ENCODE assay signal across 26 cellular contexts in the genomic region with DNA sequence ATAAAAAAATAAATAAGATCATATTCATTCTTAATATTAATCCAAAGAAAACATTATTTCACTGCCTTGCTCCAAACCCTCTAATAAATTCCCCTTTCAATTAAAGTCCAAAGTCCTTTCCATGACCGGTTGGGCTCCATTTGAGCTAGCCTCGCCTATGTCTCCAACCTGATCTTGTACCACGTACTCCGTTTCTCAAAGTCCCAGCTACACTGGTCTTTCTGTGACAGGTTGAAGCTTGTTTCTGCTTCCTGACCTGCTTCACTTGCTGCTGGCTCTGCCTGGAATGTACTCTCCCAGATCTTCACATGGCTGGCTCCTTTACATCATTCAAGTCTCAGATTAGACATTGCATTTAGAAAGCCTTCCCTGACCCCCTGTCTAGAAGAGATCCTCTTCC. TPM values are rescaled to one million over a fixed set of nuclear protein-coding genes. Genes with fewer than 3 reads are reported as not detected.
DNase-seq lines count a peak whose midpoint lies in the region; ATAC-seq and TF ChIP-seq lines count a peak whose summit lies in the region.
"Had no signal": no experiment of that assay in that cellular context is flagged by ENCODE, and none has a peak within 500 bp of the region (broad histone marks: within the 10 kb centered on the region; RNA-seq: fewer than 3 reads in every experiment).

No MANE protein-coding gene starts in this region.

- no peak for TF ChIP-seq POLR2A in stomach (IDR thresholded peaks at IDR 0.05)

- 27 to 59% (median 45%) methylated on average over 4 of the region's 4 CpGs for WGBS in stomach, 5 donors

- peaks cover 8 to 40% (median 32%) of the 10 kb centered on the region in 4 donors for H3K36me3 ChIP-seq in stomach

- H3K27ac ChIP-seq in VCaP (peak overlapping the region; percentile 43), stomach (peak overlapping the region in 1 of 5 donors; percentile 10)
- H3K27ac ChIP-seq: HL-60, parathyroid adenoma, right lobe of liver, suprapubic skin had no signal

- no peaks in the 10 kb centered on the region for H3K9me3 ChIP-seq in stomach
- H3K9me3 ChIP-seq: right lobe of liver, suprapubic skin had no signal

- peaks cover 0 to 5% (median 0%) of the 10 kb centered on the region in 4 donors for H3K4me1 ChIP-seq in stomach
- H3K4me1 ChIP-seq: parathyroid adenoma, right lobe of liver had no signal

- no peaks in the 10 kb centered on the region for H3K27me3 ChIP-seq in stomach
- H3K27me3 ChIP-seq: right lobe of liver, suprapubic skin had no signal

- DNase-seq in NCI-H82 (lab: John Stamatoyannopoulos, UW) = peak; percentile 14
- DNase-seq in NCI-H82 treated with DMSO at 0.1 percent for 48 hours (lab: John Stamatoyannopoulos, UW; ENCODE audit: unreplicated experiment) = no peak
- no peak for DNase-seq in left colon
- peak; percentile 34 for DNase-seq in stomach
- no peak for DNase-seq in midbrain (lab: John Stamatoyannopoulos, UW)
- no peak for DNase-seq in SW480 (ENCODE audit: low spot score)
- no peak for DNase-seq in HK-2 (ENCODE audit: unreplicated experiment)
- DNase-seq: 8988T; activated CD4-positive, alpha-beta memory T cell treated with anti-CD3 and anti-CD28 coated beads, Interleukin-2, amount 10 ng/mL, durations not matched to agents 7 days and 5 days; activated CD4-positive, CD25-positive, alpha-beta regulatory T cell treated with anti-CD3 and anti-CD28 coated beads, Interleukin-2, amount 50 U/mL, for 72 hours; activated effector memory CD4-positive, alpha-beta T cell treated with Interleukin-2 at 50 U/mL for 16 hours; activated naive CD8-positive, alpha-beta T cell treated with anti-CD3 and anti-CD28 coated beads, Interleukin-2, amount 50 U/mL, for 24 hours; cerebellar nuclear complex; EL; HFFc6; NCI-H1092 treated with DMSO at 0.1 percent for 48 hours; NCI-H187 treated with DMSO at 0.1 percent for 48 hours; NCI-H526; right lobe of liver; stimulated activated CD4-positive, alpha-beta T cell treated with anti-CD3 and anti-CD28 coated beads, Interleukin-12 subunit alpha, Interleukin-12 subunit beta, amount 100 ng/mL, for 4 hours; stimulated activated CD4-positive, alpha-beta T cell treated with anti-CD3 and anti-CD28 coated beads, Interleukin-4, amount 100 ng/mL, for 24 hours had no signal

- ATAC-seq in left colon = peak; percentile 61
- ATAC-seq: activated naive CD8-positive, alpha-beta T cell treated with anti-CD3 and anti-CD28 coated beads, Interleukin-2, amount 50 U/mL, for 24 hours; stimulated activated effector memory CD8-positive, alpha-beta T cell treated with anti-CD3 and anti-CD28 coated beads, Interleukin-12 subunit alpha, Interleukin-12 subunit beta, amount 100 ng/mL, for 72 hours had no signal

- H3K4me3 ChIP-seq in stomach = no peak overlapping the region
- H3K4me3 ChIP-seq: right lobe of liver, suprapubic skin had no signal

- TF ChIP-seq EP300 in stomach (IDR thresholded peaks at IDR 0.05) = no peak

- intact Hi-C loops in left colon (cut with DNase I, micrococcal nuclease) (no loop called here), stomach (cut with DNase I; ENCODE audit: low total_unique reads) (no loop called here)

- TF ChIP-seq CTCF in VCaP (conservative IDR thresholded peaks at IDR 0.05) (no peak), stomach (IDR thresholded peaks at IDR 0.05) (no peak)

RNA-seq across cellular contexts. Expression of a gene that starts 16.4 kb away (rescaled TPM):
- total RNA-seq in left colon (100 to 1,000 TPM; 671 to 694 TPM), stomach (1,000 to 10,000 TPM; 1,447 to 2,022 (median 1,553) TPM)
- 1,000 to 10,000 TPM; 1,862 to 2,593 (median 2,118) TPM for polyA plus RNA-seq in stomach

Comparison
In these comparisons a context has a peak if more than half of its experiments do, and no peak if none do; other contexts are left out.
1. DNase-seq: peak in NCI-H82 (single experiment) and stomach (single experiment); none in NCI-H82 treated with DMSO at 0.1 percent for 48 hours (single experiment), left colon (0 of 2), midbrain (single experiment), SW480 (single experiment) and HK-2 (single experiment).